ENCODE assay signal across 13 cellular contexts in genomic region chr1:75712306-75712705, GRCh38. TPM values are rescaled to one million over a fixed set of nuclear protein-coding genes. Genes with fewer than 3 reads are reported as not detected.
A peak's percentile ranks its signal among the peaks of the same experiment; 100 is the strongest.
DNase-seq lines count a peak whose midpoint lies in the region; ATAC-seq and TF ChIP-seq lines count a peak whose summit lies in the region.
"Had no signal": no experiment of that assay in that cellular context is flagged by ENCODE, and none has a peak within 500 bp of the region (broad histone marks: within the 10 kb centered on the region; RNA-seq: fewer than 3 reads in every experiment).

No MANE protein-coding gene starts in this region.

- H3K4me1 Mint-ChIP-seq in activated T-helper 1 cell treated with anti-CD3 and anti-CD28 coated beads, Interleukin-12 subunit alpha, Interleukin-12 subunit beta, Interleukin-2, Interleukin-4 antibody, amounts not matched to agents 30 ng/mL and 10 ng/mL and 1 ng/mL, durations not matched to agents 14 hours and 24 hours and 36 hours (ENCODE audit: low read depth) = no peaks in the 10 kb centered on the region

- no peak overlapping the region for H3K4me3 Mint-ChIP-seq in activated T-helper 1 cell treated with anti-CD3 and anti-CD28 coated beads, Interleukin-12 subunit alpha, Interleukin-12 subunit beta, Interleukin-2, Interleukin-4 antibody, amounts not matched to agents 30 ng/mL and 10 ng/mL and 1 ng/mL, durations not matched to agents 14 hours and 24 hours and 36 hours

- H3K36me3 Mint-ChIP-seq in activated T-helper 1 cell treated with anti-CD3 and anti-CD28 coated beads, Interleukin-12 subunit alpha, Interleukin-12 subunit beta, Interleukin-2, Interleukin-4 antibody, amounts not matched to agents 30 ng/mL and 10 ng/mL and 1 ng/mL, durations not matched to agents 14 hours and 24 hours and 36 hours (ENCODE audit: low read depth) = no peaks in the 10 kb centered on the region

- H3K9me3 ChIP-seq in MG63 = no peaks in the 10 kb centered on the region
- H3K9me3 ChIP-seq: Caco-2, Peyer's patch had no signal

- no peak overlapping the region for H3K27ac Mint-ChIP-seq in activated T-helper 1 cell treated with anti-CD3 and anti-CD28 coated beads, Interleukin-12 subunit alpha, Interleukin-12 subunit beta, Interleukin-2, Interleukin-4 antibody, amounts not matched to agents 30 ng/mL and 10 ng/mL and 1 ng/mL, durations not matched to agents 14 hours and 24 hours and 36 hours

- DNase-seq in EH (ENCODE audit: low read depth) (peak; percentile 34), MG63 (peak; percentile 2), fibroblast of villous mesenchyme (ENCODE audit: low read depth) (peak; percentile 4), iris pigment epithelial cell (ENCODE audit: low read depth) (peak; percentile 68), omental fat pad (ENCODE audit: low spot score) (no peak)
- no peak for DNase-seq in activated T-helper 1 cell treated with anti-CD3 and anti-CD28 coated beads, Interleukin-12 subunit alpha, Interleukin-12 subunit beta, Interleukin-2, Interleukin-4 antibody, amounts not matched to agents 30 ng/mL and 10 ng/mL and 1 ng/mL, durations not matched to agents 14 hours and 24 hours and 36 hours (ENCODE audit: low spot score)
- DNase-seq: AML-193, Caco-2, NCI-H2107, NCI-H748 treated with DMSO at 0.1 percent for 48 hours, Peyer's patch had no signal

- intact Hi-C loops in activated T-helper 1 cell treated with anti-CD3 and anti-CD28 coated beads, Interleukin-12 subunit alpha, Interleukin-12 subunit beta, Interleukin-2, Interleukin-4 antibody, amounts not matched to agents 30 ng/mL and 10 ng/mL and 1 ng/mL, durations not matched to agents 14 hours and 24 hours and 36 hours (cut with micrococcal nuclease) = no loop called here

- H3K36me3 ChIP-seq in MG63 = no peaks in the 10 kb centered on the region
- H3K36me3 ChIP-seq: Peyer's patch had no signal

- H3K4me3 ChIP-seq in MG63 (no peak overlapping the region), fibroblast of villous mesenchyme (ENCODE audit: low read depth, low read length) (no peak overlapping the region)
- H3K4me3 ChIP-seq: K562, Peyer's patch had no signal

- H3K27me3 Mint-ChIP-seq in activated T-helper 1 cell treated with anti-CD3 and anti-CD28 coated beads, Interleukin-12 subunit alpha, Interleukin-12 subunit beta, Interleukin-2, Interleukin-4 antibody, amounts not matched to agents 30 ng/mL and 10 ng/mL and 1 ng/mL, durations not matched to agents 14 hours and 24 hours and 36 hours (ENCODE audit: insufficient read depth) = peaks cover 12% of the 10 kb centered on the region

- no peaks in the 10 kb centered on the region for H3K27me3 ChIP-seq in MG63
- H3K27me3 ChIP-seq: Peyer's patch had no signal

- no peak for TF ChIP-seq CTCF in fibroblast of villous mesenchyme (IDR thresholded peaks at IDR 0.05; ENCODE audit: insufficient read depth, low read depth, low read length)
- TF ChIP-seq CTCF in omental fat pad (IDR thresholded peaks at IDR 0.05) = no peak

- ATAC-seq in HG02884 (IDR thresholded peaks at IDR 0.05; ENCODE audit: unreplicated experiment) (no peak), omental fat pad (ENCODE audit: low FRiP score) (no peak)
- ATAC-seq: K562 had no signal

- H3K9me3 Mint-ChIP-seq in activated T-helper 1 cell treated with anti-CD3 and anti-CD28 coated beads, Interleukin-12 subunit alpha, Interleukin-12 subunit beta, Interleukin-2, Interleukin-4 antibody, amounts not matched to agents 30 ng/mL and 10 ng/mL and 1 ng/mL, durations not matched to agents 14 hours and 24 hours and 36 hours = peaks cover 6% of the 10 kb centered on the region

RNA-seq across cellular contexts. Expression of gene ACADM, which starts 12.2 kb away (rescaled TPM):
- 26.9 and 62.7 TPM in 2 replicates for total RNA-seq in MG63 (2014; rRNA removed; shearing (Covaris generic); ENCODE audit: low replicate concordance)
- 27.1 and 31.5 TPM in 2 replicates for total RNA-seq in fibroblast of villous mesenchyme
- total RNA-seq in omental fat pad = 10 to 100 TPM; 37.0 to 59.4 (median 43.9) TPM
- total RNA-seq in activated T-helper 1 cell treated with anti-CD3 and anti-CD28 coated beads, Interleukin-12 subunit alpha, Interleukin-12 subunit beta, Interleukin-2, Interleukin-4 antibody, amounts not matched to agents 30 ng/mL and 10 ng/mL and 1 ng/mL, durations not matched to agents 14 hours and 24 hours and 36 hours = 53.2 and 54.8 TPM in 2 replicates

Comparison
In these comparisons a context has a peak if more than half of its experiments do, and no peak if none do; other contexts are left out.
1. DNase-seq: peak in EH (single experiment), MG63 (single experiment), fibroblast of villous mesenchyme (single experiment) and iris pigment epithelial cell (single experiment); none in omental fat pad (single experiment) and activated T-helper 1 cell treated with anti-CD3 and anti-CD28 coated beads, Interleukin-12 subunit alpha, Interleukin-12 subunit beta, Interleukin-2, Interleukin-4 antibody, amounts not matched to agents 30 ng/mL and 10 ng/mL and 1 ng/mL, durations not matched to agents 14 hours and 24 hours and 36 hours (single experiment).